9 cellular contexts compared by ENCODE assay signal in the genomic region with DNA sequence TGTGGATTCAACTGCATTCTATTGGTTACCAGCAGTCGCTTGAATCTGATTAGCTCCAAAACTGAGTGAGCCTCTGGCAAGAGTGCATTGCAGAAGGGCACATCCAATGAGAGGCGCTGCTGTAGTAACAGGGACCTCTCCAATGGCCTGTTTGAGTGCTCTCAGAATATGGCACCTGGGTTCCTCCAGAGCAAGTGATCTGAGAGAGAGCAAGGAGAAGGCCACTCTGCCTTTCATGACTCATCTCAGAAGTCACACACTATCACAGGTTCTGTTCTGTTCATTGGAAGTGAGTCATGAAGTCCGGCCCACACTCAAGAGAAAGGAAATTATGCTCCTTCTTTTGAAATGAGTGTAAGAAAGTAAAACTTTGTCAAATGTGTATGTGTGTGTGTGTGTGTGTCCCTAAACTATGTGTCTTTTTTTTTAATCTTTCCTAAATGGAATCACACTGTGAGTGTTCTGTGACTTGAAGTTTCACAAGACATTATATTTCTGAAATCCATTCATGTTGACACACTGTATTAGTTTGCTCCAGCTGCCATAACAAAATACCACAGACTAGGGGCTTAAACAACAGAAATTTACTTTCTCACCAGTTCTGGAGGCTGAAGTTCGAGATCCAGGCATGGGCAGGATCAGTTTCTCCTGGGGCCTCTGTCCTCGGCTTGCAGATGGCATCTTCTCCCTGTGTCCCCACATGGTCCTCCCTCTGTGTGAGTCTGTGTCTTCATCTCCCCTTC.
DNase-seq lines count a peak whose midpoint lies in the region; ATAC-seq and TF ChIP-seq lines count a peak whose summit lies in the region.
"Had no signal": no experiment of that assay in that cellular context is flagged by ENCODE, and none has a peak within 500 bp of the region (broad histone marks: within the 10 kb centered on the region; RNA-seq: fewer than 3 reads in every experiment).

No MANE protein-coding gene starts in this region.

- H3K4me1 ChIP-seq in foreskin keratinocyte, result peaks cover 10% of the 10 kb centered on the region
- no peaks in the 10 kb centered on the region for H3K4me1 ChIP-seq in HAP-1

- H3K27ac ChIP-seq in foreskin keratinocyte (peak overlapping the region; percentile 99), coronary artery (no peak overlapping the region)

- DNase-seq in ACHN, result peak; percentile 2
- peak; percentile 46 for DNase-seq in OCI-M1 (lab: John Stamatoyannopoulos, UW)
- peak; percentile 70 to 89 for DNase-seq in foreskin keratinocyte
- no peak for DNase-seq in AML-193 (lab: John Stamatoyannopoulos, UW)
- DNase-seq in HAP-1 (ENCODE audit: low spot score in 2 of 2), result no peak
- no peak for DNase-seq in coronary artery (ENCODE audit: low spot score)

- H3K27me3 ChIP-seq in foreskin keratinocyte, result no peaks in the 10 kb centered on the region
- H3K27me3 ChIP-seq in HAP-1 (ENCODE audit: low read depth), result no peaks in the 10 kb centered on the region

- H3K4me3 ChIP-seq in HAP-1 (no peak overlapping the region), coronary artery (no peak overlapping the region)

- no peaks in the 10 kb centered on the region for H3K9me3 ChIP-seq in HAP-1

- in situ Hi-C loops in ACHN (cut with HindIII; ENCODE audit: low pct_ligation_motif_present, low pct_unique_long_range_greater_than_20kb, low sequenced_read_pairs) (no loop called here), HAP-1 (cut with MboI; ENCODE audit: low sequenced_read_pairs) (no loop called here)

- no peak for TF ChIP-seq CTCF in foreskin keratinocyte (conservative IDR thresholded peaks at IDR 0.05)
- TF ChIP-seq CTCF in coronary artery (IDR thresholded peaks at IDR 0.05), result no peak

- H3K36me3 ChIP-seq in HAP-1 (replicated peaks), result no peaks in the 10 kb centered on the region

- peak; percentile 67 for ATAC-seq in GM19452 (IDR thresholded peaks at IDR 0.05; ENCODE audit: unreplicated experiment)
- ATAC-seq in foreskin keratinocyte, result peak; percentile 72
- no peak for ATAC-seq in HG02588 (IDR thresholded peaks at IDR 0.05; ENCODE audit: unreplicated experiment)
- ATAC-seq: Panc1 had no signal

Comparison
In these comparisons a context has a peak if more than half of its experiments do, and no peak if none do; other contexts are left out.
1. DNase-seq: peak in ACHN (single experiment), OCI-M1 (single experiment) and foreskin keratinocyte (2 of 2); none in AML-193 (0 of 2), HAP-1 (0 of 2) and coronary artery (single experiment).